ENCODE assay signal across 19 cellular contexts in genomic region chr14:39841088-39841487, GRCh38.
DNase-seq lines count a peak whose midpoint lies in the region; ATAC-seq, FAIRE-seq and TF ChIP-seq lines count a peak whose summit lies in the region.
"Had no signal": no experiment of that assay in that cellular context is flagged by ENCODE, and none has a peak within 500 bp of the region (broad histone marks: within the 10 kb centered on the region; RNA-seq: fewer than 3 reads in every experiment).

No MANE protein-coding gene starts in this region.

- peak; percentile 65 for ATAC-seq in HG03354 (IDR thresholded peaks at IDR 0.05; ENCODE audit: poor library complexity, severe bottlenecking, unreplicated experiment)
- ATAC-seq: HepG2, WTC11 had no signal

- H4K20me1 ChIP-seq in SU-DHL-6 (ENCODE audit: low read depth, low read length), result no peaks in the 10 kb centered on the region
- H4K20me1 ChIP-seq: BLaER1 had no signal

- no peak overlapping the region for H3K4me2 ChIP-seq in SU-DHL-6 (ENCODE audit: low read depth, low read length, poor library complexity, severe bottlenecking)
- H3K4me2 ChIP-seq: BLaER1 had no signal

- H3K27me3 ChIP-seq in SU-DHL-6 (ENCODE audit: low read length), result no peaks in the 10 kb centered on the region
- H3K27me3 ChIP-seq: BLaER1, tibial nerve had no signal

- DNase-seq in GM19239 (ENCODE audit: insufficient read length, low spot score), result no peak
- peak; percentile 37 for DNase-seq in renal cortical epithelial cell (ENCODE audit: low read depth)
- DNase-seq in NCI-H1105 treated with DMSO at 0.1 percent for 48 hours (lab: John Stamatoyannopoulos, UW), result no peak
- DNase-seq in D341Med (ENCODE audit: low spot score), result no peak
- no peak for DNase-seq in ACHN
- DNase-seq in AG08396 (ENCODE audit: low spot score), result no peak
- DNase-seq: DMS79, H7, NCI-H1436, NCI-H446 treated with DMSO at 0.1 percent for 48 hours, OCI-M1 had no signal

- no peaks in the 10 kb centered on the region for H3F3A ChIP-seq in SU-DHL-6 (ENCODE audit: insufficient read depth)

- H3K4me3 ChIP-seq in SU-DHL-6 (ENCODE audit: insufficient read depth, low read length, poor library complexity, severe bottlenecking), result no peak overlapping the region
- H3K4me3 ChIP-seq: BLaER1, prostate gland, tibial nerve had no signal

- H3K9me3 ChIP-seq in SU-DHL-6 (ENCODE audit: insufficient read depth, low read length), result no peaks in the 10 kb centered on the region
- H3K9me3 ChIP-seq: BLaER1, prostate gland, tibial nerve had no signal

- FAIRE-seq in GM19239 (lab: Jason Lieb, UNC), result peak; percentile 11
- FAIRE-seq: endometrium, HepG2 had no signal

- H3K9ac ChIP-seq in SU-DHL-6 (ENCODE audit: low read length), result no peak overlapping the region
- H3K9ac ChIP-seq: BLaER1 had no signal

- H3K79me2 ChIP-seq in SU-DHL-6 (ENCODE audit: insufficient read depth, low read length), result no peaks in the 10 kb centered on the region

- no peaks in the 10 kb centered on the region for H3K9me2 ChIP-seq in SU-DHL-6 (replicated peaks; ENCODE audit: insufficient read depth, low read length)

- in situ Hi-C loops in ACHN (cut with HindIII; ENCODE audit: low pct_ligation_motif_present, low pct_unique_long_range_greater_than_20kb, low sequenced_read_pairs), result no loop called here

- no peaks in the 10 kb centered on the region for H3K36me3 ChIP-seq in SU-DHL-6 (ENCODE audit: low read length)
- H3K36me3 ChIP-seq: BLaER1, prostate gland, tibial nerve had no signal

- H3K27ac ChIP-seq in SU-DHL-6 (ENCODE audit: low read depth, low read length), result no peak overlapping the region
- H3K27ac ChIP-seq: BLaER1, prostate gland, tibial nerve had no signal

- no peak for TF ChIP-seq CTCF in SU-DHL-6 (IDR thresholded peaks at IDR 0.05; ENCODE audit: insufficient read depth, low read length, poor library complexity, severe bottlenecking)

- peak overlapping the region; percentile 43 for H2AFZ ChIP-seq in SU-DHL-6 (ENCODE audit: low read depth, low read length, severe bottlenecking)
